In genomic region chr1:94980049-94980908, GRCh38 we compare ENCODE assay signal across 13 cellular contexts. TPM values are rescaled to one million over a fixed set of nuclear protein-coding genes. Genes with fewer than 3 reads are reported as not detected.
DNase-seq lines count a peak whose midpoint lies in the region; ATAC-seq and TF ChIP-seq lines count a peak whose summit lies in the region.
"Had no signal": no experiment of that assay in that cellular context is flagged by ENCODE, and none has a peak within 500 bp of the region (broad histone marks: within the 10 kb centered on the region; RNA-seq: fewer than 3 reads in every experiment).

No MANE protein-coding gene starts in this region.

- CTCF ChIA-PET in GM10248 (lab: Yijun Ruan, JAX): interaction anchor here (1.0 to 1.3 kb wide), 4 partner anchors 12 to 30 kb away, joined by 3 to 4 read pairs (median 3); no protein-coding TSS in a partner anchor

- H3K4me1 ChIP-seq in DND-41 (ENCODE audit: insufficient read depth, low read length) (0 out of 2 replicates have a peak, but pooled peaks cover 5% of the 10 kb centered on the region), gastrocnemius medialis (peaks cover 0 to 21% of the 10 kb centered on the region in 2 donors)

- H3K4me1 Mint-ChIP-seq in brain: peaks cover 42% of the 10 kb centered on the region

- H4K20me1 ChIP-seq in DND-41 (ENCODE audit: insufficient read depth, low read length): no peaks in the 10 kb centered on the region

- TF ChIP-seq CTCF in DND-41 (IDR thresholded peaks at IDR 0.05; ENCODE audit: borderline replicate concordance, extremely low read depth, low read length, poor library complexity, severe bottlenecking) (no peak), brain (conservative IDR thresholded peaks at IDR 0.05) (no peak), gastrocnemius medialis (IDR thresholded peaks at IDR 0.05 in 4 of 5, conservative IDR thresholded peaks at IDR 0.05 in 1 of 5) (no peak), GM10248 (IDR thresholded peaks at IDR 0.05; ENCODE audit: control extremely low read depth, extremely low read depth, low read depth, missing control alignments) (no peak)

- peak overlapping the region in 3 of 5 experiments; percentile 81 to 93 (median 87) for H3K27ac Mint-ChIP-seq in brain

- peaks cover 7% of the 10 kb centered on the region for H3K36me3 Mint-ChIP-seq in brain

- intact Hi-C loops in gastrocnemius medialis (cut with DNase I; ENCODE audit: low total_unique reads): loop anchor here (5.0 kb wide), 1 partner anchor 42 kb away; no protein-coding TSS in a partner anchor

- no peak for TF ChIP-seq POLR2A in gastrocnemius medialis (IDR thresholded peaks at IDR 0.05)

- H3K4me3 Mint-ChIP-seq in brain: no peak overlapping the region

- no peaks in the 10 kb centered on the region for H3K27me3 ChIP-seq in DND-41 (ENCODE audit: insufficient read depth, low read length, poor library complexity)
- no peaks in the 10 kb centered on the region for H3K27me3 ChIP-seq in gastrocnemius medialis
- H3K27me3 ChIP-seq: dorsolateral prefrontal cortex, Peyer's patch had no signal

- POLR2A ChIA-PET in GM10248 (lab: Yijun Ruan, JAX): no interaction called here

- H3K9me3 ChIP-seq in DND-41 (ENCODE audit: insufficient read depth, low read length, severe bottlenecking): no peaks in the 10 kb centered on the region
- H3K9me3 ChIP-seq in gastrocnemius medialis: no peaks in the 10 kb centered on the region
- H3K9me3 ChIP-seq: Peyer's patch had no signal

- H3K4me2 ChIP-seq in DND-41 (ENCODE audit: insufficient read depth, low read length): no peak overlapping the region

- H3K4me3 ChIP-seq in DND-41 (ENCODE audit: low read depth in 1 of 2, low read length in 2 of 2) (no peak overlapping the region), gastrocnemius medialis (no peak overlapping the region)
- H3K4me3 ChIP-seq: dorsolateral prefrontal cortex, Peyer's patch had no signal

- H3K9me3 Mint-ChIP-seq in brain: no peaks in the 10 kb centered on the region

- no peak overlapping the region for H3K9ac ChIP-seq in DND-41 (ENCODE audit: low read depth, low read length)

- ATAC-seq in DND-41 (ENCODE audit: insufficient read depth, low read depth) (peak; percentile 33; the same call in 1 of the 3 replicates), gastrocnemius medialis (peak; percentile 64 to 73)

- no peak overlapping the region for H3K27ac ChIP-seq in DND-41 (ENCODE audit: low read length)
- peak overlapping the region; percentile 11 to 55 (median 45) for H3K27ac ChIP-seq in gastrocnemius medialis
- H3K27ac ChIP-seq: HL-60 had no signal

- in situ Hi-C loops in gastrocnemius medialis (cut with MboI; ENCODE audit: low sequenced_read_pairs in 4 of 4): no loop called here

- H2AFZ ChIP-seq in DND-41 (ENCODE audit: low read depth, low read length): no peak overlapping the region

- H3K79me2 ChIP-seq in DND-41 (ENCODE audit: insufficient read depth, low read length): no peaks in the 10 kb centered on the region

- DNase-seq in DND-41: no peak
- peak; percentile 72 for DNase-seq in iris pigment epithelial cell (ENCODE audit: low read depth)
- DNase-seq in gastrocnemius medialis: no peak
- no peak for DNase-seq in GM10248 (ENCODE audit: extremely low spot score)
- DNase-seq in NOMO-1 treated with dmso at 0.1 percent for 144 hours (lab: John Stamatoyannopoulos, UW; ENCODE audit: unreplicated experiment): no peak
- DNase-seq in 8988T: no peak
- no peak for DNase-seq in NCI-H2029 (lab: John Stamatoyannopoulos, UW)
- DNase-seq: activated naive CD4-positive, alpha-beta T cell treated with anti-CD3 and anti-CD28 coated beads, Interleukin-2, amount 50 U/mL, for 16 hours; dorsolateral prefrontal cortex; NCI-H226; Peyer's patch had no signal

- H3K36me3 ChIP-seq in DND-41 (ENCODE audit: insufficient read depth, low read length): no peaks in the 10 kb centered on the region
- H3K36me3 ChIP-seq in gastrocnemius medialis: no peaks in the 10 kb centered on the region
- H3K36me3 ChIP-seq: Peyer's patch had no signal

- H3K27me3 Mint-ChIP-seq in brain: no peaks in the 10 kb centered on the region

RNA-seq across cellular contexts. Expression of gene CNN3, which starts 53.4 kb away (rescaled TPM):
- 184 TPM for polyA plus RNA-seq in brain (ENCODE audit: insufficient read depth, low read depth, low replicate concordance)
- total RNA-seq in gastrocnemius medialis: 10 to 100 TPM; 11.9 to 21.8 (median 16.1) TPM
